In the genomic region with DNA sequence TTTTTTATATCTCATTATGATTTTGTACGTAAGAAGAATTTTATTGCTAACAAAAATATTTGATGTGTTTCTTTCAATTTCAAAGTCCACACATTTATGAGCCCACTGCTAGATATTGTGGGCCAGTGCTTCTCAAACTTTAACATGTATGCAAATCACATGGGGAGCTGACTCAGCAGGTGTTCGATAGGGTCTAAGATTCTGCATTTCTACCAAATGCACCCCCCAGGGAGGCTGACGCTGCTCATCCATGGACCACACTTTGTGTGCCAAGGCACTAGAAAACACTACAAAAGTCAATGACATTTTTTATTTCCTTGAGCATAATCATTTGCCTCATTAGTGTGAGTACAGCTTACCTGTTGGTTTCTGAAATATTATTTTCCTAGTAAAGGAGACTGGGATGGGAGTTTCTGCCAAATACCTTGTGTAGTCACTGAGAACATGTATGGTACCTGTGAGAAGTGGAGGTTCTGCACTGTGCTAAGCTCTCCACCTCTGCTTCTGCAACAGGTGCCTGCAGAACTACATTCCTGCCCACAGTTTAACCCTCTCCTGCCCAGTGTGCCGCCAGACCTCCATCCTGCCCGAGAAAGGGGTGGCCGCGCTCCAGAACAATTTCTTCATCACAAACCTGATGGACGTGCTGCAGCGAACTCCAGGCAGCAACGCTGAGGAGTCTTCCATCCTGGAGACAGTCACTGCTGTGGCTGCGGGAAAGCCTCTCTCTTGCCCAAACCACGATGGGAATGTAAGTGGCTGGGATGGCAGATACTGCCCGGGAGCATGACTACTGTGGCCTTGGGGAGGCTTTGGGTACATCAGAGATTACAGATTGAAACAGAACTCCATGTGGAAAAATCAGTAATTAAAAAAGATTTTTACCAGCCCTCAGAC, we compare ENCODE assay signal across 20 cellular contexts.
"Had no signal": no experiment of that assay in that cellular context is flagged by ENCODE, and none has a peak within 500 bp of the region (broad histone marks: within the 10 kb centered on the region; RNA-seq: fewer than 3 reads in every experiment).

No MANE protein-coding gene starts in this region.

- ATAC-seq: activated CD8-positive, alpha-beta memory T cell treated with anti-CD3 and anti-CD28 coated beads, Interleukin-2, amount 10 ng/mL, durations not matched to agents 7 days and 5 days; left cardiac atrium had no signal

- H3K4me3 Mint-ChIP-seq: activated CD4-positive, alpha-beta memory T cell treated with anti-CD3 and anti-CD28 coated beads, Interleukin-2, amount 10 ng/mL, durations not matched to agents 7 days and 5 days; activated CD8-positive, alpha-beta memory T cell treated with anti-CD3 and anti-CD28 coated beads, Interleukin-2, amount 10 ng/mL, durations not matched to agents 7 days and 5 days; activated naive CD8-positive, alpha-beta T cell treated with anti-CD3 and anti-CD28 coated beads for 36 hours; endodermal cell; neural crest cell had no signal

- H3K27ac ChIP-seq: epithelial cell of prostate, foreskin keratinocyte had no signal

- H3K4me1 ChIP-seq: foreskin keratinocyte had no signal

- FAIRE-seq: colon had no signal

- H3K36me3 Mint-ChIP-seq: activated CD8-positive, alpha-beta memory T cell treated with anti-CD3 and anti-CD28 coated beads, Interleukin-2, amount 10 ng/mL, durations not matched to agents 7 days and 5 days; activated naive CD8-positive, alpha-beta T cell treated with anti-CD3 and anti-CD28 coated beads for 36 hours had no signal

- H3K9me3 Mint-ChIP-seq: activated CD4-positive, alpha-beta memory T cell treated with anti-CD3 and anti-CD28 coated beads, Interleukin-2, amount 10 ng/mL, durations not matched to agents 7 days and 5 days; activated naive CD8-positive, alpha-beta T cell treated with anti-CD3 and anti-CD28 coated beads for 36 hours; endodermal cell; neural crest cell had no signal

- H3K27ac Mint-ChIP-seq: activated CD4-positive, alpha-beta memory T cell treated with anti-CD3 and anti-CD28 coated beads, Interleukin-2, amount 10 ng/mL, durations not matched to agents 7 days and 5 days; activated CD8-positive, alpha-beta memory T cell treated with anti-CD3 and anti-CD28 coated beads, Interleukin-2, amount 10 ng/mL, durations not matched to agents 7 days and 5 days; activated naive CD8-positive, alpha-beta T cell treated with anti-CD3 and anti-CD28 coated beads for 36 hours; endodermal cell; progenitor cell of endocrine pancreas had no signal

- DNase-seq: activated CD4-positive, alpha-beta memory T cell treated with anti-CD3 and anti-CD28 coated beads, Interleukin-2, amount 10 ng/mL, durations not matched to agents 7 days and 5 days; activated CD4-positive, alpha-beta T cell treated with anti-CD3 and anti-CD28 coated beads for 4 hours; activated CD8-positive, alpha-beta memory T cell treated with anti-CD3 and anti-CD28 coated beads, Interleukin-2, amount 10 ng/mL, durations not matched to agents 7 days and 5 days; activated naive CD4-positive, alpha-beta T cell; activated naive CD8-positive, alpha-beta T cell treated with anti-CD3 and anti-CD28 coated beads for 36 hours; amygdala; central memory CD4-positive, alpha-beta T cell; endodermal cell; hippocampal formation; left cardiac atrium; midbrain; stimulated activated CD4-positive, alpha-beta T cell treated with anti-CD3 and anti-CD28 coated beads, Interleukin-2, amount 100 ng/mL, for 24 hours; stimulated activated naive CD4-positive, alpha-beta T cell treated with Interleukin-2 at 50 U/mL for 16 hours; SW 1271; T-helper 2 cell had no signal

- H3K27me3 Mint-ChIP-seq: activated naive CD8-positive, alpha-beta T cell treated with anti-CD3 and anti-CD28 coated beads for 36 hours; progenitor cell of endocrine pancreas had no signal

- H3K27me3 ChIP-seq: foreskin keratinocyte had no signal
